ENCODE assay signal across 17 cellular contexts in genomic region chr12:66753810-66754209, GRCh38.
"Had no signal": no experiment of that assay in that cellular context is flagged by ENCODE, and none has a peak within 500 bp of the region (broad histone marks: within the 10 kb centered on the region; RNA-seq: fewer than 3 reads in every experiment).

No MANE protein-coding gene starts in this region.

- DNase-seq: nephron progenitor cell; nucleus accumbens; pancreas; right cardiac atrium; right lobe of liver; sigmoid colon; small intestine; stimulated activated CD4-positive, alpha-beta T cell treated with anti-CD3 and anti-CD28 coated beads, Interleukin-15, amount 100 ng/mL, for 24 hours; stimulated activated CD4-positive, alpha-beta T cell treated with anti-CD3 and anti-CD28 coated beads, Interleukin-2, amount 100 ng/mL, for 24 hours; stimulated activated CD4-positive, alpha-beta T cell treated with anti-CD3 and anti-CD28 coated beads, Interleukin-2, amount 100 ng/mL, for 48 hours; stimulated activated CD4-positive, alpha-beta T cell treated with anti-CD3 and anti-CD28 coated beads, Interleukin-4, amount 100 ng/mL, for 24 hours; stimulated activated naive B cell treated with anti-CD40 and anti-IgM and Interleukin-4, amounts not matched to agents 10 μg/mL and 1 μg/mL and 100 μg/mL, for 72 hours; stimulated activated naive CD4-positive, alpha-beta T cell treated with Interleukin-2 at 50 U/mL for 16 hours; stomach; thyroid gland; trophoblast cell; upper lobe of left lung had no signal
